14 cellular contexts compared by ENCODE assay signal in the genomic region with DNA sequence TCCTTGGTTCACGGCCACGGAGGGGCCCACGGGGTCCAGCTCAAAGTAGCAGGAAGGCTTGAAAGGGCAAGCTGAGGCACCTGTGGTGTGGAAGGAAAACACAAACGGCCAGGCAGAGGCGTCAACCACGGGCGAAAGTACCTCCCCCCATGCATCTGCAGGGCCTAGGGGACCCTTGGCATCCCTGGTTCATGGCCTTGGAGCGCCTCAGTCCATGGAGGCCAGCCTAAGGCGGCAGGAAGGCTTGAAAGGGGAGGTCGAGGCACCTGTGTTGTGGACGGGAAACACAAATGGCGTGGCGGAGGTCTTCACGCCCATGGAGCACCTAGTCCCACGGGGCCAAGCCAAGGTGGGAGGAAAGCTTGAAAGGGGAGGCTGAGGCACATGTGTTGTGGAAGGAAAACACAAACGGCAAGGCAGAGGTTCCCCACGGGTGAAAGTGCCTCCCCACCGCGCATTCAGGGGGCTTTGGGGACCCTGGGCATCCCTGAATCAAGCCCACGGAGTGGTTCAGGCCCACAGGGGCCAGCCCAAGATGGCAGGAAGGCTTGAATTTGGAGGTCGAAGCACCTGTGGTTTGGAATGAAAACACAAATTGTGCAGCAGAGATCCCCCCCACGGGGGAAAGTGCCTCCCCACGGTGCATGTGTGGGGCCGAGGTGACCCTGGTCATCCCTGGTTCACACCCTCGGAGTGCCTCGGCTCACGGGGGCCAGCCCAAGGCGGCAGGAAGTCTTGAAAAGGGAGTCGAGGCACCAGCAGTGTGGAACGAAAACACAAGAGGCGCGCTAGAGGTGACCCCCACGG.
A peak's percentile ranks its signal among the peaks of the same experiment; 100 is the strongest.
DNase-seq lines count a peak whose midpoint lies in the region; TF ChIP-seq lines count a peak whose summit lies in the region.
"Had no signal": no experiment of that assay in that cellular context is flagged by ENCODE, and none has a peak within 500 bp of the region (broad histone marks: within the 10 kb centered on the region; RNA-seq: fewer than 3 reads in every experiment).

No MANE protein-coding gene starts in this region.

- no peaks in the 10 kb centered on the region for H3K9me2 ChIP-seq in hepatocyte (replicated peaks; ENCODE audit: insufficient read depth)

- WGBS in suprapubic skin = 81% methylated on average over 32 of the region's 33 CpGs
- 77% methylated on average over 33 of the region's 33 CpGs for WGBS in hepatocyte (ENCODE audit: low lambda C conversion rate, missing lambda C conversion rate)

- H3K9me3 Mint-ChIP-seq in activated T-cell treated with anti-CD3 and anti-CD28 coated beads, Interleukin-2, amount 50 U/mL, for 24 hours = peaks cover 44% of the 10 kb centered on the region
- H3K9me3 Mint-ChIP-seq in activated naive CD4-positive, alpha-beta T cell treated with anti-CD3 and anti-CD28 coated beads for 36 hours = peaks cover 28% of the 10 kb centered on the region

- TF ChIP-seq CTCF in suprapubic skin (IDR thresholded peaks at IDR 0.05) = no peak
- no peak for TF ChIP-seq CTCF in hepatocyte (IDR thresholded peaks at IDR 0.05; ENCODE audit: poor library complexity)

- DNase-seq in activated T-cell treated with anti-CD3 and anti-CD28 coated beads, Interleukin-2, amount 50 U/mL, for 24 hours = peak; percentile 11
- DNase-seq in activated T-cell treated with anti-CD3 and anti-CD28 coated beads for 4 hours (no peak), islet precursor cell (peak; percentile 37), suprapubic skin (ENCODE audit: low spot score in 2 of 2) (peak; percentile 51 to 64), NCI-H345 treated with DMSO at 0.1 percent for 48 hours (lab: John Stamatoyannopoulos, UW; ENCODE audit: unreplicated experiment) (no peak), hypothalamus (lab: John Stamatoyannopoulos, UW) (no peak), hepatocyte (ENCODE audit: low spot score) (no peak)
- peak; percentile 1 for DNase-seq in activated naive CD4-positive, alpha-beta T cell treated with anti-CD3 and anti-CD28 coated beads for 36 hours
- DNase-seq: ACHN, MM.1S, NCI-H510A treated with DMSO at 0.1 percent for 48 hours had no signal

- no peaks in the 10 kb centered on the region for H4K20me1 ChIP-seq in hepatocyte (ENCODE audit: insufficient read depth, poor library complexity, severe bottlenecking)

- no peaks in the 10 kb centered on the region for H3K4me1 Mint-ChIP-seq in activated T-cell treated with anti-CD3 and anti-CD28 coated beads, Interleukin-2, amount 50 U/mL, for 24 hours (ENCODE audit: low read depth)
- H3K4me1 Mint-ChIP-seq in activated naive CD4-positive, alpha-beta T cell treated with anti-CD3 and anti-CD28 coated beads for 36 hours (ENCODE audit: low read depth) = no peaks in the 10 kb centered on the region
- H3K4me1 Mint-ChIP-seq: naive thymus-derived CD8-positive, alpha-beta T cell had no signal

- no peak overlapping the region for H2AFZ ChIP-seq in hepatocyte

- no peak overlapping the region for H3K4me3 ChIP-seq in suprapubic skin
- no peak overlapping the region for H3K4me3 ChIP-seq in hepatocyte
- H3K4me3 ChIP-seq: SK-N-MC had no signal

- H3K27me3 ChIP-seq in suprapubic skin (no peaks in the 10 kb centered on the region), hepatocyte (no peaks in the 10 kb centered on the region)

- no peak overlapping the region for H3K4me2 ChIP-seq in hepatocyte

- H3K36me3 Mint-ChIP-seq in activated T-cell treated with anti-CD3 and anti-CD28 coated beads, Interleukin-2, amount 50 U/mL, for 24 hours (ENCODE audit: low read depth) = peaks cover 7% of the 10 kb centered on the region
- peaks cover 6% of the 10 kb centered on the region for H3K36me3 Mint-ChIP-seq in activated naive CD4-positive, alpha-beta T cell treated with anti-CD3 and anti-CD28 coated beads for 36 hours (ENCODE audit: low read depth)

- no peak overlapping the region for H3K27ac ChIP-seq in suprapubic skin
- no peak overlapping the region for H3K27ac ChIP-seq in hepatocyte
- H3K27ac ChIP-seq: SK-N-MC had no signal

- H3K36me3 ChIP-seq in suprapubic skin (no peaks in the 10 kb centered on the region), hepatocyte (replicated peaks; ENCODE audit: insufficient read depth, low read depth) (no peaks in the 10 kb centered on the region)

- no peak for TF ChIP-seq EP300 in suprapubic skin (IDR thresholded peaks at IDR 0.05)

- no peaks in the 10 kb centered on the region for H3K27me3 Mint-ChIP-seq in activated T-cell treated with anti-CD3 and anti-CD28 coated beads, Interleukin-2, amount 50 U/mL, for 24 hours
- no peaks in the 10 kb centered on the region for H3K27me3 Mint-ChIP-seq in activated naive CD4-positive, alpha-beta T cell treated with anti-CD3 and anti-CD28 coated beads for 36 hours (ENCODE audit: low read depth)
- H3K27me3 Mint-ChIP-seq: naive thymus-derived CD8-positive, alpha-beta T cell; stimulated activated naive CD8-positive, alpha-beta T cell treated with anti-CD3 and anti-CD28 coated beads, Interleukin-15, Interleukin-2, amounts not matched to agents 100 ng/mL and 50 ng/mL, for 24 hours had no signal

- H3K27ac Mint-ChIP-seq in activated T-cell treated with anti-CD3 and anti-CD28 coated beads, Interleukin-2, amount 50 U/mL, for 24 hours = no peak overlapping the region
- H3K27ac Mint-ChIP-seq in activated naive CD4-positive, alpha-beta T cell treated with anti-CD3 and anti-CD28 coated beads for 36 hours = no peak overlapping the region
- H3K27ac Mint-ChIP-seq: stimulated activated naive CD8-positive, alpha-beta T cell treated with anti-CD3 and anti-CD28 coated beads, Interleukin-15, Interleukin-2, amounts not matched to agents 100 ng/mL and 50 ng/mL, for 24 hours had no signal

- H3K4me1 ChIP-seq in suprapubic skin = no peaks in the 10 kb centered on the region
- H3K4me1 ChIP-seq in hepatocyte (ENCODE audit: insufficient read depth) = no peaks in the 10 kb centered on the region

- intact Hi-C loops in activated naive CD4-positive, alpha-beta T cell treated with anti-CD3 and anti-CD28 coated beads for 36 hours (cut with micrococcal nuclease) = loop anchor here (5.0 kb wide), 1 partner anchor 281 kb away; no protein-coding TSS in a partner anchor

- H3K9me3 ChIP-seq in suprapubic skin (peaks cover 64% of the 10 kb centered on the region), hepatocyte (ENCODE audit: low read depth) (peaks cover 4% of the 10 kb centered on the region)

- no peak for TF ChIP-seq POLR2A in suprapubic skin (IDR thresholded peaks at IDR 0.05)

- no peak overlapping the region for H3K4me3 Mint-ChIP-seq in activated T-cell treated with anti-CD3 and anti-CD28 coated beads, Interleukin-2, amount 50 U/mL, for 24 hours
- no peak overlapping the region for H3K4me3 Mint-ChIP-seq in activated naive CD4-positive, alpha-beta T cell treated with anti-CD3 and anti-CD28 coated beads for 36 hours
- H3K4me3 Mint-ChIP-seq: stimulated activated naive CD8-positive, alpha-beta T cell treated with anti-CD3 and anti-CD28 coated beads, Interleukin-15, Interleukin-2, amounts not matched to agents 100 ng/mL and 50 ng/mL, for 24 hours had no signal

- H3K79me2 ChIP-seq in hepatocyte = no peaks in the 10 kb centered on the region

- CTCF ChIA-PET in activated naive CD4-positive, alpha-beta T cell treated with anti-CD3 and anti-CD28 coated beads for 36 hours (lab: Charles Lee) = no interaction called here

Comparison
In these comparisons a context has a peak if more than half of its experiments do, and no peak if none do; other contexts are left out.
1. DNase-seq: peak in activated T-cell treated with anti-CD3 and anti-CD28 coated beads, Interleukin-2, amount 50 U/mL, for 24 hours (single experiment), activated naive CD4-positive, alpha-beta T cell treated with anti-CD3 and anti-CD28 coated beads for 36 hours (single experiment), islet precursor cell (single experiment) and suprapubic skin (2 of 2); none in activated T-cell treated with anti-CD3 and anti-CD28 coated beads for 4 hours (single experiment), NCI-H345 treated with DMSO at 0.1 percent for 48 hours (single experiment), hypothalamus (0 of 51) and hepatocyte (single experiment).